9 cellular contexts compared by ENCODE assay signal in the genomic region with DNA sequence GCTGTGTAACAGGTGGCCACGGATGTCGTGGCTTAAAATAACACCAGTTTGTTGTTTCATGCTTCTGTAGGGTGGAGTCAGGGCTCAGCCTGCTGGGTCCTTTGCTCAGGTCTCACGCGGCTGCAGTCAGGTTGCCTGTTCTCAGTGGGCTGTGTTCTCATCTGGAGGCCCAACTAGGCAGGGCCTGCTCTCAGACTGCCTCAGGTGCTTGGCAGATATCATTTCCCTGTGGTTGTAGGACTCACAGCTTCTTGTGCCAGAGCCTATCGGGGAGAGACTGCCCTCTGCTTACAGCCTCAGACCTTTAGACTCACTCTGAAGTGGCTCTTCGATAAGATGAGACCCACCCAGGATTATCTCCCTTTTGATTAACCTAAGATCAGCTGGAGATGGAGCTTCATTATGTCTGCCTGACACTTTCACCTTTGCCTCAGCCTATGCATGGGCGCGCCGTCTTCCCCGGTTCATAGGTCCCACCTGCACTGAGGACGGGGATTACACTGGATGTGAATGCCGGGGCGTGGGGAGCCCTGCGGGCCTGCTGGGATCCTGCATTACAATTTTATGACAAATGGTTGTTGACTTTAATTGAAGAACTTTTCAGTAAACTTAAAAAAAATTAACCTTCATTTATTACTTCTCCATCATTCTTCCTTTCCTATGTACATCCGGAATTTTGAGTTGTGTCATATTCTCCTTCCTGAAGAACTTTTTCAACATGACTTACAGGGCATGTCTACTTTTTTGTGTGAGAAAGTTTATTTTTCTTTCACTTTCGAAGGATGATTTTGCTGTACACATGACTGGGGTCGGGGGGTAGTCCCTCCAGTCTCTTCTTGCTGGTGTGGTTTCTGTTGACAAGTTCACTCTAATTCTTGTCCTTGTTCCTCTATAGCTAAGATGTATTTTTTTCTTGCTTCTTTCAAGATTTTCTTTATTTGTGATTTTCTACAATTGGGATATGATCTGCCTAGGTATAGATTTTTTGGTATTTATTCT. TPM values are rescaled to one million over a fixed set of nuclear protein-coding genes. Genes with fewer than 3 reads are reported as not detected.
DNase-seq lines count a peak whose midpoint lies in the region; ATAC-seq and TF ChIP-seq lines count a peak whose summit lies in the region.
"Had no signal": no experiment of that assay in that cellular context is flagged by ENCODE, and none has a peak within 500 bp of the region (broad histone marks: within the 10 kb centered on the region; RNA-seq: fewer than 3 reads in every experiment).

No MANE protein-coding gene starts in this region.

- CTCF ChIA-PET in MCF 10A (lab: Yijun Ruan, JAX): interaction anchor here (0.7 to 0.8 kb wide), 2 partner anchors 44 to 66 kb away, joined by 3 read pairs; no protein-coding TSS in a partner anchor

- DNase-seq in CD1c-positive myeloid dendritic cell (ENCODE audit: extremely low spot score) (peak; percentile 26), coronary artery (ENCODE audit: low spot score) (no peak), GDM1 (lab: John Stamatoyannopoulos, UW) (no peak), ovary (no peak), MCF 10A (ENCODE audit: unreplicated experiment) (no peak), anterior cingulate cortex (lab: John Stamatoyannopoulos, UW) (no peak)

- no peaks in the 10 kb centered on the region for H3K9me3 Mint-ChIP-seq in MCF 10A (ENCODE audit: unreplicated experiment)

- no peaks in the 10 kb centered on the region for H3K27me3 Mint-ChIP-seq in MCF 10A (ENCODE audit: insufficient read depth, unreplicated experiment)

- peaks cover 28% of the 10 kb centered on the region for H3K4me1 Mint-ChIP-seq in MCF 10A (ENCODE audit: insufficient read depth, unreplicated experiment)

- no TSS peak for BruUV-seq in MCF 10A (replicated peaks; lab: Mats Ljungman, UMichigan)

- TF ChIP-seq CTCF in coronary artery (IDR thresholded peaks at IDR 0.05) (no peak), ovary (IDR thresholded peaks at IDR 0.05) (no peak), MCF 10A (IDR thresholded peaks at IDR 0.05; ENCODE audit: unreplicated experiment) (no peak)

- H3K4me3 Mint-ChIP-seq in MCF 10A (ENCODE audit: unreplicated experiment): no peak overlapping the region

- no peaks in the 10 kb centered on the region for H3K9me3 ChIP-seq in ovary

- TF ChIP-seq POLR2A in ovary (IDR thresholded peaks at IDR 0.05): no peak

- no peaks in the 10 kb centered on the region for H3K36me3 Mint-ChIP-seq in MCF 10A (ENCODE audit: insufficient read depth, unreplicated experiment)

- peaks cover 16% of the 10 kb centered on the region for H3K4me1 ChIP-seq in ovary (ENCODE audit: insufficient read depth)

- 83 to 85% (median 85%) methylated on average over 17 of the region's 17 CpGs for WGBS in ovary, 3 donors

- no peaks in the 10 kb centered on the region for H3K36me3 ChIP-seq in ovary

- H3K27me3 ChIP-seq in ovary: no peaks in the 10 kb centered on the region

- POLR2A ChIA-PET in MCF 10A (lab: Yijun Ruan, JAX): interaction anchor here (0.6 to 1.0 kb wide), 2 partner anchors 11 to 23 kb away, joined by 3 read pairs; no protein-coding TSS in a partner anchor

- ATAC-seq in GM19351 (IDR thresholded peaks at IDR 0.05; ENCODE audit: unreplicated experiment) (peak; percentile 71), HG03280 (IDR thresholded peaks at IDR 0.05; ENCODE audit: unreplicated experiment) (peak; percentile 77)

- H3K27ac ChIP-seq in coronary artery (peak overlapping the region; percentile 83 to 86), ovary (no peak overlapping the region)

- H3K4me3 ChIP-seq in coronary artery (no peak overlapping the region), ovary (no peak overlapping the region)
- H3K4me3 ChIP-seq: lung had no signal

- H3K27ac Mint-ChIP-seq in MCF 10A (ENCODE audit: low read depth, unreplicated experiment): no peak overlapping the region

- intact Hi-C loops in ovary (cut with DNase I) (no loop called here), MCF 10A (cut with micrococcal nuclease) (loop anchor here (10.0 kb wide), 1 partner anchor 58 kb away; a partner anchor contains a TSS)

- no peak for TF ChIP-seq EP300 in ovary (IDR thresholded peaks at IDR 0.05)

RNA-seq across cellular contexts. Expression of a gene that starts 55.5 kb away (rescaled TPM):
- total RNA-seq in ovary: 10 to 100 TPM; 19.8 to 41.2 (median 35.3) TPM
- polyA plus RNA-seq in ovary: 10 to 100 TPM; 20.2 to 41.2 TPM
- total RNA-seq in MCF 10A (2022): 14.2 and 14.7 TPM in 2 replicates

Comparison
In these comparisons a context has a peak if more than half of its experiments do, and no peak if none do; other contexts are left out.
1. H3K27ac ChIP-seq: peak in coronary artery (2 of 2); none in ovary (0 of 2).